Comparison of ENCODE assay signal across 8 cellular contexts in the genomic region with DNA sequence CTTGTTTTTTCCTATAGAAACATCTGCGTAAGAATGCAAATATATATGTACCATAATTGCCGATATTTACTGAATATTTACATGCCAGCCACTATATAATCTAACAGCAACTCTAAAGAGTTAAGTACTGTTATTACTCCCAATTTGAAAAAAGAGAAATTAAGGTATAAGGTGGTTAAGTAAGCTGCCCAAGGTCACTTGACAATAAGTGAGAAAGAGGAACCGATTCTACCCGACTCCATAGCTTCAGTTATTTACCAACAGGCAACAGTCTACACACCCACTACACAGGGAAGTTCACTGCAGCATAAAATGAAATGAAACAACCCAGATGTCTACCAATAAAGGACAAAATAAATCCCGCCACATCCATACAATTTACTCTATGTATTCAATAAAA. TPM values are rescaled to one million over a fixed set of nuclear protein-coding genes. Genes with fewer than 3 reads are reported as not detected.
DNase-seq lines count a peak whose midpoint lies in the region; ATAC-seq, FAIRE-seq and TF ChIP-seq lines count a peak whose summit lies in the region.

No MANE protein-coding gene starts in this region.

- no peak for FAIRE-seq in frontal cortex (lab: Jason Lieb, UNC)

- H3K4me2 ChIP-seq in DND-41 (ENCODE audit: insufficient read depth, low read length), result peak overlapping the region; percentile 80
- H3K4me2 ChIP-seq in neural progenitor cell, result peak overlapping the region; percentile 74

- H3K36me3 ChIP-seq in DND-41 (ENCODE audit: insufficient read depth, low read length) (no peaks in the 10 kb centered on the region; the same call in 1 of the 2 replicates), RWPE2 (ENCODE audit: low read depth) (peaks cover 6% of the 10 kb centered on the region; the same call in 1 of the 2 replicates), neural progenitor cell (no peaks in the 10 kb centered on the region)

- H3K9ac ChIP-seq in DND-41 (ENCODE audit: low read depth, low read length) (peak overlapping the region; percentile 85), neural progenitor cell (peak overlapping the region; percentile 88)

- H3K79me2 ChIP-seq in DND-41 (ENCODE audit: insufficient read depth, low read length) (peaks cover 59% of the 10 kb centered on the region), neural progenitor cell (ENCODE audit: low read depth) (no peaks in the 10 kb centered on the region)

- H3K9me3 ChIP-seq in DND-41 (ENCODE audit: insufficient read depth, low read length, severe bottlenecking) (peaks cover 6% of the 10 kb centered on the region), RWPE2 (ENCODE audit: severe bottlenecking) (no peaks in the 10 kb centered on the region), neural progenitor cell (ENCODE audit: low read depth) (no peaks in the 10 kb centered on the region)

- H3K4me1 Mint-ChIP-seq in effector memory CD8-positive, alpha-beta T cell (ENCODE audit: low read depth in 2 of 2), result peaks cover 15 to 17% of the 10 kb centered on the region in 2 donors
- H3K4me1 Mint-ChIP-seq in neural progenitor cell, result peaks cover 4% of the 10 kb centered on the region

- H3K4me1 ChIP-seq in DND-41 (ENCODE audit: insufficient read depth, low read length) (peaks cover 42% of the 10 kb centered on the region), RWPE2 (ENCODE audit: insufficient read depth, poor library complexity, severe bottlenecking) (peaks cover 24% of the 10 kb centered on the region), neural progenitor cell (peaks cover 7% of the 10 kb centered on the region)

- no peaks in the 10 kb centered on the region for H3K9me3 Mint-ChIP-seq in effector memory CD8-positive, alpha-beta T cell
- peaks cover 9% of the 10 kb centered on the region for H3K9me3 Mint-ChIP-seq in neural progenitor cell

- H3F3A ChIP-seq in neural progenitor cell (ENCODE audit: low read depth), result no peaks in the 10 kb centered on the region

- DNase-seq in DND-41 (no peak), RWPE2 (ENCODE audit: low spot score) (no peak), neural progenitor cell (ENCODE audit: low spot score) (peak; percentile 5), activated gamma-delta T cell treated with Interleukin-2 at 50 U/mL for 16 hours (no peak), frontal cortex (ENCODE audit: low spot score in 2 of 2) (no peak)
- DNase-seq in effector memory CD8-positive, alpha-beta T cell, result no peak

- H3K4me3 Mint-ChIP-seq in effector memory CD8-positive, alpha-beta T cell, result peak overlapping the region; percentile 90 to 92
- H3K4me3 Mint-ChIP-seq in neural progenitor cell, result peak overlapping the region; percentile 95

- H3K27me3 Mint-ChIP-seq in effector memory CD8-positive, alpha-beta T cell, result no peaks in the 10 kb centered on the region
- peaks cover 4% of the 10 kb centered on the region for H3K27me3 Mint-ChIP-seq in neural progenitor cell (ENCODE audit: insufficient read depth, low read depth)

- H3K4me3 ChIP-seq in DND-41 (ENCODE audit: low read depth in 1 of 2, low read length in 2 of 2), result peak overlapping the region; percentile 72 to 96
- peak overlapping the region; percentile 71 for H3K4me3 ChIP-seq in RWPE2 (ENCODE audit: severe bottlenecking)
- peak overlapping the region; percentile 95 for H3K4me3 ChIP-seq in neural progenitor cell

- peak overlapping the region; percentile 77 for H3K27ac ChIP-seq in DND-41 (ENCODE audit: low read length)
- H3K27ac ChIP-seq in RWPE2 (ENCODE audit: poor library complexity, severe bottlenecking), result peak overlapping the region; percentile 93
- H3K27ac ChIP-seq in neural progenitor cell, result no peak overlapping the region

- H3K36me3 Mint-ChIP-seq in effector memory CD8-positive, alpha-beta T cell (ENCODE audit: insufficient read depth), result peaks cover 10% of the 10 kb centered on the region
- H3K36me3 Mint-ChIP-seq in neural progenitor cell, result peaks cover 9% of the 10 kb centered on the region

- ATAC-seq in DND-41 (ENCODE audit: insufficient read depth, low read depth), result peak; percentile 35; the same call in 1 of the 3 replicates
- ATAC-seq in GM19395 (IDR thresholded peaks at IDR 0.05; ENCODE audit: unreplicated experiment), result peak; percentile 65
- peak; percentile 70 for ATAC-seq in HG03354 (IDR thresholded peaks at IDR 0.05; ENCODE audit: poor library complexity, severe bottlenecking, unreplicated experiment)
- no peak for ATAC-seq in RWPE2 (ENCODE audit: low read depth)
- ATAC-seq in effector memory CD8-positive, alpha-beta T cell (replicated peaks), result no peak

- TF ChIP-seq CTCF in DND-41 (IDR thresholded peaks at IDR 0.05; ENCODE audit: borderline replicate concordance, extremely low read depth, low read length, poor library complexity, severe bottlenecking) (no peak), RWPE2 (IDR thresholded peaks at IDR 0.05; ENCODE audit: poor library complexity, severe bottlenecking) (no peak), neural progenitor cell (IDR thresholded peaks at IDR 0.05) (no peak)

- H2AFZ ChIP-seq in DND-41 (ENCODE audit: low read depth, low read length) (no peak overlapping the region), neural progenitor cell (replicated peaks) (no peak overlapping the region)

- H4K20me1 ChIP-seq in DND-41 (ENCODE audit: insufficient read depth, low read length) (peaks cover 9% of the 10 kb centered on the region; the same call in 1 of the 2 replicates), neural progenitor cell (ENCODE audit: low read depth) (peaks cover 5% of the 10 kb centered on the region)

- peak overlapping the region; percentile 93 to 95 for H3K27ac Mint-ChIP-seq in effector memory CD8-positive, alpha-beta T cell
- peak overlapping the region; percentile 50 for H3K27ac Mint-ChIP-seq in neural progenitor cell

- H3K27me3 ChIP-seq in DND-41 (ENCODE audit: insufficient read depth, low read length, poor library complexity), result no peaks in the 10 kb centered on the region
- no peaks in the 10 kb centered on the region for H3K27me3 ChIP-seq in RWPE2 (ENCODE audit: insufficient read depth, poor library complexity, severe bottlenecking)
- H3K27me3 ChIP-seq in neural progenitor cell, result no peaks in the 10 kb centered on the region

RNA-seq across cellular contexts. Expression of a gene that starts 1.1 kb away (rescaled TPM):
- total RNA-seq in neural progenitor cell (ENCODE audit: low replicate concordance), result 130 and 211 TPM in 2 replicates
- total RNA-seq in frontal cortex, result 17.9 TPM

Comparison
In these comparisons a context has a peak if more than half of its experiments do, and no peak if none do; other contexts are left out.
1. ATAC-seq: peak in DND-41 (single experiment), GM19395 (single experiment) and HG03354 (single experiment); none in RWPE2 (single experiment) and effector memory CD8-positive, alpha-beta T cell (single experiment).
2. Peak in every context shown above with its lines, with median percentiles within 50 percentile points of each other: H3K4me3 ChIP-seq.